Comparison of ENCODE assay signal across 1 cellular context in the genomic region with DNA sequence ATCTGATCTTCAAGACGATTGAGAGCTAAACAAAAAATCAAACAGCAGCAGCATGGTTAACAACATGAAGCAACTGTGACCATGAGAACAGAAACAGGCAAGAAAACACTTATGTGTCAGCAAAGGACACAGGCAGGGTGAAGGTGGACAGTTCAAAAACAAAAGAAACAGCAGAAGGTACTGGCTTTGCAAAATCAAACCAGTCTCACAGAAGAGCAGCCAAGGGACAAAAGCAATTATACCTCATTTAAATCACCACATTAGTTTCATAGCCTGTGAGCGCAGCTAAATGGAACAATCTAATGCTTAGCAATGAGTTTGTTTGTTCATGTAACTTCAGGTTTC.
TF ChIP-seq lines count a peak whose summit lies in the region.

No MANE protein-coding gene starts in this region.

TF ChIP-seq in K562, 482 proteins besides CTCF, POLR2A, EP300 and RAD21 (continued from another document):
- TF ChIP-seq DMBX1 (CRISPR knock-in tag; IDR thresholded peaks at IDR 0.05; ENCODE audit: borderline replicate concordance) = 0 out of 2 replicates have a peak, but pooled peaks have one; percentile 7
